ENCODE assay signal across 12 cellular contexts in the genomic region with DNA sequence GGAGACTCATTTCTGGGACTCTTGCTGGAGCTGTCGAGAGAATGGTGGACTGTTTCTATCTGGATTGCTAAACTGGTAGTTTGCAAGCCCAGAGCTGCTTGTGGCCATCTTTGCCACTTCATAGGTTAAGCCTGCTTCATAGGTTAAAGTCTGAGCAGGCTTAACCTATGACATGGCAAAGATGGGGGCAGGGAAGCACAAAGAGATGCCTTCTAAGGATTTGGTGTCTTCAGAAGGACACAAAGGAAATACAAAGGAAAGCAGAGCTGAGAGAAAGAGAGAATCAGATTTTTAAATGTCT.
DNase-seq lines count a peak whose midpoint lies in the region; ATAC-seq and TF ChIP-seq lines count a peak whose summit lies in the region.
"Had no signal": no experiment of that assay in that cellular context is flagged by ENCODE, and none has a peak within 500 bp of the region (broad histone marks: within the 10 kb centered on the region; RNA-seq: fewer than 3 reads in every experiment).

No MANE protein-coding gene starts in this region.

- no peak for TF ChIP-seq CTCF in breast epithelium (IDR thresholded peaks at IDR 0.05)

- H3K4me2 ChIP-seq in Karpas-422 (ENCODE audit: low read depth, low read length, poor library complexity, severe bottlenecking), result peak overlapping the region; percentile 18

- in situ Hi-C loops in KBM-7 (cut with MboI; ENCODE audit: low pct_unique_long_range_greater_than_20kb, low sequenced_read_pairs), result no loop called here

- H3K27ac ChIP-seq in Karpas-422 (ENCODE audit: low read length), result no peak overlapping the region
- H3K27ac ChIP-seq in breast epithelium, result peak overlapping the region; percentile 23 to 42
- H3K27ac ChIP-seq: brain microvascular endothelial cell, SK-N-MC, thyroid gland had no signal

- H3K9ac ChIP-seq in Karpas-422 (ENCODE audit: low read length), result no peak overlapping the region

- H3K27me3 ChIP-seq in Karpas-422 (ENCODE audit: low read length), result no peaks in the 10 kb centered on the region
- H3K27me3 ChIP-seq in breast epithelium, result no peaks in the 10 kb centered on the region
- H3K27me3 ChIP-seq: brain microvascular endothelial cell, thyroid gland had no signal

- no peak overlapping the region for H3K27ac Mint-ChIP-seq in activated T-cell treated with anti-CD3 and anti-CD28 coated beads, Interleukin-2, amount 50 U/mL, for 72 hours
- peak overlapping the region; percentile 83 for H3K27ac Mint-ChIP-seq in stimulated activated effector memory CD8-positive, alpha-beta T cell treated with anti-CD3 and anti-CD28 coated beads, Interleukin-12 subunit alpha, Interleukin-12 subunit beta, amount 100 ng/mL, for 72 hours

- H3K36me3 Mint-ChIP-seq in activated T-cell treated with anti-CD3 and anti-CD28 coated beads, Interleukin-2, amount 50 U/mL, for 72 hours (ENCODE audit: insufficient read depth in 2 of 2), result peaks cover 6 to 13% of the 10 kb centered on the region in 2 donors
- no peaks in the 10 kb centered on the region for H3K36me3 Mint-ChIP-seq in stimulated activated effector memory CD8-positive, alpha-beta T cell treated with anti-CD3 and anti-CD28 coated beads, Interleukin-12 subunit alpha, Interleukin-12 subunit beta, amount 100 ng/mL, for 72 hours

- no peak for ATAC-seq in activated T-cell treated with anti-CD3 and anti-CD28 coated beads, Interleukin-2, amount 50 U/mL, for 72 hours (replicated peaks in 1 of 2)
- ATAC-seq in stimulated activated effector memory CD8-positive, alpha-beta T cell treated with anti-CD3 and anti-CD28 coated beads, Interleukin-12 subunit alpha, Interleukin-12 subunit beta, amount 100 ng/mL, for 72 hours, result peak; percentile 1

- H3K4me1 ChIP-seq in Karpas-422 (ENCODE audit: low read length), result peaks cover 12% of the 10 kb centered on the region
- H3K4me1 ChIP-seq in breast epithelium, result peaks cover 0 to 5% of the 10 kb centered on the region in 2 donors
- H3K4me1 ChIP-seq: thyroid gland had no signal

- no peaks in the 10 kb centered on the region for H3K9me2 ChIP-seq in Karpas-422 (replicated peaks; ENCODE audit: insufficient read depth, low read length)

- intact Hi-C loops in breast epithelium (cut with DNase I; ENCODE audit: low total_unique reads), result no loop called here

- peaks cover 18% of the 10 kb centered on the region for H3K4me1 Mint-ChIP-seq in activated T-cell treated with anti-CD3 and anti-CD28 coated beads, Interleukin-2, amount 50 U/mL, for 72 hours (ENCODE audit: low read depth)
- peaks cover 19% of the 10 kb centered on the region for H3K4me1 Mint-ChIP-seq in stimulated activated effector memory CD8-positive, alpha-beta T cell treated with anti-CD3 and anti-CD28 coated beads, Interleukin-12 subunit alpha, Interleukin-12 subunit beta, amount 100 ng/mL, for 72 hours

- H3K36me3 ChIP-seq in Karpas-422 (ENCODE audit: insufficient read depth, low read length) (no peaks in the 10 kb centered on the region; the same call in 1 of the 2 replicates), breast epithelium (no peaks in the 10 kb centered on the region)
- H3K36me3 ChIP-seq: brain microvascular endothelial cell, thyroid gland had no signal

- H3K27me3 Mint-ChIP-seq in activated T-cell treated with anti-CD3 and anti-CD28 coated beads, Interleukin-2, amount 50 U/mL, for 72 hours (ENCODE audit: low read depth), result peaks cover 9% of the 10 kb centered on the region

- no peak for DNase-seq in activated T-cell treated with anti-CD3 and anti-CD28 coated beads, Interleukin-2, amount 50 U/mL, for 72 hours
- no peak for DNase-seq in activated T-cell treated with anti-CD3 and anti-CD28 coated beads for 4 hours
- no peak for DNase-seq in Karpas-422
- DNase-seq in breast epithelium (ENCODE audit: low spot score in 2 of 2), result no peak
- no peak for DNase-seq in stimulated activated effector memory CD8-positive, alpha-beta T cell treated with anti-CD3 and anti-CD28 coated beads, Interleukin-12 subunit alpha, Interleukin-12 subunit beta, amount 100 ng/mL, for 72 hours (ENCODE audit: low spot score in 2 of 2)
- no peak for DNase-seq in NOMO-1 treated with DMSO at 0.1 percent for 48 hours (lab: John Stamatoyannopoulos, UW; ENCODE audit: unreplicated experiment)
- no peak for DNase-seq in KBM-7
- DNase-seq in Kasumi-1 (lab: John Stamatoyannopoulos, UW), result no peak
- DNase-seq: effector CD8-positive, alpha-beta T cell; thyroid gland had no signal

- H3K9me3 ChIP-seq in Karpas-422 (ENCODE audit: low read length) (peaks cover 11% of the 10 kb centered on the region), breast epithelium (peaks cover 0 to 13% of the 10 kb centered on the region in 2 donors)
- H3K9me3 ChIP-seq: thyroid gland had no signal

- H3K79me2 ChIP-seq in Karpas-422 (ENCODE audit: low read length), result no peaks in the 10 kb centered on the region

- H4K20me1 ChIP-seq in Karpas-422 (ENCODE audit: insufficient read depth, low read depth, low read length), result no peaks in the 10 kb centered on the region

- no peak for TF ChIP-seq POLR2A in breast epithelium (IDR thresholded peaks at IDR 0.05)

- H3K4me3 ChIP-seq in Karpas-422 (ENCODE audit: low read length) (no peak overlapping the region), breast epithelium (no peak overlapping the region)
- H3K4me3 ChIP-seq: SK-N-MC, thyroid gland had no signal

- peak overlapping the region; percentile 7 for H2AFZ ChIP-seq in Karpas-422 (ENCODE audit: low read length)

- peaks cover 6 to 7% of the 10 kb centered on the region in 2 donors for H3K9me3 Mint-ChIP-seq in activated T-cell treated with anti-CD3 and anti-CD28 coated beads, Interleukin-2, amount 50 U/mL, for 72 hours
- H3K9me3 Mint-ChIP-seq in stimulated activated effector memory CD8-positive, alpha-beta T cell treated with anti-CD3 and anti-CD28 coated beads, Interleukin-12 subunit alpha, Interleukin-12 subunit beta, amount 100 ng/mL, for 72 hours, result peaks cover 8% of the 10 kb centered on the region

- H3K4me3 Mint-ChIP-seq in activated T-cell treated with anti-CD3 and anti-CD28 coated beads, Interleukin-2, amount 50 U/mL, for 72 hours, result peak overlapping the region; percentile 25 to 53
- peak overlapping the region; percentile 40 for H3K4me3 Mint-ChIP-seq in stimulated activated effector memory CD8-positive, alpha-beta T cell treated with anti-CD3 and anti-CD28 coated beads, Interleukin-12 subunit alpha, Interleukin-12 subunit beta, amount 100 ng/mL, for 72 hours
